Comparison of ENCODE assay signal across 22 cellular contexts in genomic region chr22:50576806-50577696, GRCh38. TPM values are rescaled to one million over a fixed set of nuclear protein-coding genes. Genes with fewer than 3 reads are reported as not detected.
DNase-seq lines count a peak whose midpoint lies in the region; ATAC-seq and TF ChIP-seq lines count a peak whose summit lies in the region.
"Had no signal": no experiment of that assay in that cellular context is flagged by ENCODE, and none has a peak within 500 bp of the region (broad histone marks: within the 10 kb centered on the region; RNA-seq: fewer than 3 reads in every experiment).

No MANE protein-coding gene starts in this region.

- peaks cover 20% of the 10 kb centered on the region for H3K4me1 Mint-ChIP-seq in activated CD4-positive, alpha-beta memory T cell treated with anti-CD3 and anti-CD28 coated beads for 36 hours (ENCODE audit: low read depth)
- H3K4me1 Mint-ChIP-seq in naive thymus-derived CD8-positive, alpha-beta T cell = peaks cover 8 to 35% (median 29%) of the 10 kb centered on the region in 4 donors

- CTCF ChIA-PET in activated CD4-positive, alpha-beta memory T cell treated with anti-CD3 and anti-CD28 coated beads for 36 hours (lab: Charles Lee) = interaction anchor here (0.9 to 1.4 kb wide), 3 partner anchors 12 to 52 kb away, joined by 3 to 4 read pairs (median 3); partner anchors contain the start of genes SCO2 and SYCE3
- CTCF ChIA-PET in A673 (lab: Charles Lee) = no interaction called here

- no TSS peak for BruUV-seq in A673 (replicated peaks; lab: Mats Ljungman, UMichigan)

- no peaks in the 10 kb centered on the region for H3K36me3 ChIP-seq in A673 (ENCODE audit: insufficient read depth, low read length, poor library complexity, severe bottlenecking)

- TF ChIP-seq CTCF in A673 (conservative IDR thresholded peaks at IDR 0.05; ENCODE audit: low read depth, low read length) = no peak

- DNase-seq in A172 (ENCODE audit: low spot score) = peak; percentile 73
- DNase-seq in Daoy (ENCODE audit: low read depth) = peak; percentile 27
- DNase-seq in activated CD4-positive, alpha-beta memory T cell treated with anti-CD3 and anti-CD28 coated beads for 36 hours = peak; percentile 20
- no peak for DNase-seq in naive thymus-derived CD8-positive, alpha-beta T cell
- no peak for DNase-seq in dermis blood vessel endothelial cell
- no peak for DNase-seq in A673 (ENCODE audit: low spot score)
- no peak for DNase-seq in mesenteric fat pad (ENCODE audit: low spot score)
- DNase-seq in anterior cingulate cortex (lab: John Stamatoyannopoulos, UW) = no peak
- DNase-seq: activated CD4-positive, alpha-beta T cell treated with anti-CD3 and anti-CD28 coated beads for 36 hours; NCI-H1105; NCI-H510A treated with DMSO at 0.1 percent for 48 hours; SIG-M5; stimulated activated CD4-positive, alpha-beta T cell treated with anti-CD3 and anti-CD28 coated beads, Interleukin-4, amount 100 ng/mL, for 1 hour had no signal

- no peak overlapping the region for H3K27ac ChIP-seq in A673 (ENCODE audit: low read depth, low read length, poor library complexity, severe bottlenecking)
- H3K27ac ChIP-seq: KMS-11 had no signal

- intact Hi-C loops in activated CD4-positive, alpha-beta memory T cell treated with anti-CD3 and anti-CD28 coated beads for 36 hours (cut with micrococcal nuclease) = loop anchor here (1.0 kb wide), 1 partner anchor 114 kb away; no protein-coding TSS in a partner anchor
- intact Hi-C loops in A673 (cut with micrococcal nuclease; ENCODE audit: unreplicated experiment) = loop anchor here (1.0 kb wide), 1 partner anchor 43 kb away; no protein-coding TSS in a partner anchor

- peaks cover 10% of the 10 kb centered on the region for H3K36me3 Mint-ChIP-seq in activated CD4-positive, alpha-beta memory T cell treated with anti-CD3 and anti-CD28 coated beads for 36 hours
- peaks cover 0 to 22% (median 4%) of the 10 kb centered on the region in 3 donors for H3K36me3 Mint-ChIP-seq in naive thymus-derived CD8-positive, alpha-beta T cell

- no peaks in the 10 kb centered on the region for H3K27me3 ChIP-seq in A673 (replicated peaks; ENCODE audit: insufficient read depth, low read depth, low read length, poor library complexity)

- no peak overlapping the region for H3K27ac Mint-ChIP-seq in activated CD4-positive, alpha-beta memory T cell treated with anti-CD3 and anti-CD28 coated beads for 36 hours
- H3K27ac Mint-ChIP-seq in naive thymus-derived CD8-positive, alpha-beta T cell = peak overlapping the region in 3 of 10 donors; percentile 24 to 72 (median 26)
- H3K27ac Mint-ChIP-seq: activated CD4-positive, alpha-beta T cell treated with anti-CD3 and anti-CD28 coated beads for 36 hours; activated naive CD4-positive, alpha-beta T cell treated with anti-CD3 and anti-CD28 coated beads for 36 hours had no signal

- no peak overlapping the region for H3K4me3 ChIP-seq in A673 (ENCODE audit: low read depth, low read length, poor library complexity, severe bottlenecking)
- H3K4me3 ChIP-seq: lung had no signal

- H3K27me3 Mint-ChIP-seq in activated CD4-positive, alpha-beta memory T cell treated with anti-CD3 and anti-CD28 coated beads for 36 hours = no peaks in the 10 kb centered on the region
- no peaks in the 10 kb centered on the region for H3K27me3 Mint-ChIP-seq in naive thymus-derived CD8-positive, alpha-beta T cell
- H3K27me3 Mint-ChIP-seq: activated CD4-positive, alpha-beta T cell treated with anti-CD3 and anti-CD28 coated beads for 36 hours had no signal

- H3K9me3 Mint-ChIP-seq in activated CD4-positive, alpha-beta memory T cell treated with anti-CD3 and anti-CD28 coated beads for 36 hours = no peaks in the 10 kb centered on the region
- H3K9me3 Mint-ChIP-seq in naive thymus-derived CD8-positive, alpha-beta T cell = no peaks in the 10 kb centered on the region
- H3K9me3 Mint-ChIP-seq: activated naive CD4-positive, alpha-beta T cell treated with anti-CD3 and anti-CD28 coated beads for 36 hours had no signal

- H3K4me3 Mint-ChIP-seq in activated CD4-positive, alpha-beta memory T cell treated with anti-CD3 and anti-CD28 coated beads for 36 hours = no peak overlapping the region
- H3K4me3 Mint-ChIP-seq in naive thymus-derived CD8-positive, alpha-beta T cell = peak overlapping the region in 7 of 10 donors; percentile 14 to 61 (median 57)
- H3K4me3 Mint-ChIP-seq: activated CD4-positive, alpha-beta T cell treated with anti-CD3 and anti-CD28 coated beads for 36 hours; activated naive CD4-positive, alpha-beta T cell treated with anti-CD3 and anti-CD28 coated beads for 36 hours had no signal

- H3K4me1 ChIP-seq in A673 (ENCODE audit: insufficient read depth, low read length, poor library complexity, severe bottlenecking) = no peaks in the 10 kb centered on the region

- POLR2A ChIA-PET in activated CD4-positive, alpha-beta memory T cell treated with anti-CD3 and anti-CD28 coated beads for 36 hours (lab: Charles Lee) = interaction anchor here (1.5 kb wide), 1 partner anchor 14 kb away, joined by 3 read pairs; the partner anchor contains the start of gene SYCE3
- POLR2A ChIA-PET in naive thymus-derived CD8-positive, alpha-beta T cell (lab: Charles Lee) = interaction anchor here (0.7 to 3.2 kb wide), 5 partner anchors 8 to 43 kb away, joined by 4 to 26 read pairs (median 5); no protein-coding TSS in a partner anchor
- POLR2A ChIA-PET in A673 (lab: Charles Lee; ENCODE audit: low non-redundant PET) = no interaction called here

- H3K9me3 ChIP-seq in A673 (ENCODE audit: low read depth, low read length, poor library complexity, severe bottlenecking) = no peaks in the 10 kb centered on the region

- no peak for ATAC-seq in naive thymus-derived CD8-positive, alpha-beta T cell
- ATAC-seq: activated CD4-positive, alpha-beta T cell treated with anti-CD3 and anti-CD28 coated beads for 36 hours had no signal

RNA-seq across cellular contexts. Expression of gene CPT1B, which starts 1.2 kb away (rescaled TPM):
- total RNA-seq in A172 (2014; rRNA removed; shearing (Covaris generic)) = 6.4 and 13.8 TPM in 2 replicates
- total RNA-seq in Daoy (2014; rRNA removed; shearing (Covaris generic)) = 6.1 and 7.9 TPM in 2 replicates
- total RNA-seq in activated CD4-positive, alpha-beta memory T cell treated with anti-CD3 and anti-CD28 coated beads for 36 hours = 10 to 100 TPM; 33.3 to 36.9 TPM
- total RNA-seq in naive thymus-derived CD8-positive, alpha-beta T cell = 10 to 100 TPM; 94.7 to 97.5 TPM
- 1 to 10 TPM in 1 of 3 donors, under 1 TPM in 1, not detected in 1; 0.23 to 1.3 TPM for polyA plus RNA-seq in naive thymus-derived CD8-positive, alpha-beta T cell
- total RNA-seq in dermis blood vessel endothelial cell = 7.5 and 16.3 TPM in 2 replicates
- 19.2 and 28.3 TPM in 2 replicates for total RNA-seq in A673 (2021)
- 10.4 TPM for total RNA-seq in mesenteric fat pad

RNA-seq across cellular contexts. Expression of gene CHKB, which starts 5.6 kb away (rescaled TPM):
- 27.9 and 30.7 TPM in 2 replicates for total RNA-seq in A172 (2014; rRNA removed; shearing (Covaris generic))
- total RNA-seq in Daoy (2014; rRNA removed; shearing (Covaris generic)) = 18.3 and 26.2 TPM in 2 replicates
- 10 to 100 TPM; 76.2 to 76.3 TPM for total RNA-seq in activated CD4-positive, alpha-beta memory T cell treated with anti-CD3 and anti-CD28 coated beads for 36 hours
- 100 to 1,000 TPM; 205 to 215 TPM for total RNA-seq in naive thymus-derived CD8-positive, alpha-beta T cell
- polyA plus RNA-seq in naive thymus-derived CD8-positive, alpha-beta T cell = 10 to 100 TPM; 23.0 to 26.9 (median 25.1) TPM
- total RNA-seq in dermis blood vessel endothelial cell = 34.9 and 50.4 TPM in 2 replicates
- 47.6 and 51.4 TPM in 2 replicates for total RNA-seq in A673 (2021)
- total RNA-seq in mesenteric fat pad = 47.6 TPM

RNA-seq across cellular contexts. Expression of gene SYCE3, which starts 14.3 kb away (rescaled TPM):
- 2.5 TPM in 1 of 2 replicates, not detected in the other for total RNA-seq in A172 (2014; rRNA removed; shearing (Covaris generic))
- 0.51 TPM in 1 of 2 replicates, not detected in the other for total RNA-seq in Daoy (2014; rRNA removed; shearing (Covaris generic))
- 1 to 10 TPM in 1 of 2 experiments, under 1 TPM in 1; 0.87 to 1.0 TPM for total RNA-seq in activated CD4-positive, alpha-beta memory T cell treated with anti-CD3 and anti-CD28 coated beads for 36 hours
- not detected for total RNA-seq in naive thymus-derived CD8-positive, alpha-beta T cell
- polyA plus RNA-seq in naive thymus-derived CD8-positive, alpha-beta T cell = not detected
- not detected in 2 replicates for total RNA-seq in dermis blood vessel endothelial cell
- total RNA-seq in A673 (2021) = not detected in 2 replicates
- not detected for total RNA-seq in mesenteric fat pad
- total RNA-seq: dermis microvascular lymphatic vessel endothelial cell; lung; myocyte; T-helper 2 cell treated with Interferon-gamma antibody and Interleukin-4, amounts not matched to agents 100 ng/mL and 5 ng/mL, for 36 hours; temporal lobe had no signal

RNA-seq across cellular contexts. Expression of gene MAPK8IP2, which starts 23.5 kb away (rescaled TPM):
- 7.9 and 10.8 TPM in 2 replicates for total RNA-seq in A172 (2014; rRNA removed; shearing (Covaris generic))
- 3.7 and 4.4 TPM in 2 replicates for total RNA-seq in Daoy (2014; rRNA removed; shearing (Covaris generic))
- total RNA-seq in activated CD4-positive, alpha-beta memory T cell treated with anti-CD3 and anti-CD28 coated beads for 36 hours = under 1 TPM; 0.10 to 0.19 TPM
- under 1 TPM; 0.22 to 0.62 TPM for total RNA-seq in naive thymus-derived CD8-positive, alpha-beta T cell
- not detected for polyA plus RNA-seq in naive thymus-derived CD8-positive, alpha-beta T cell
- 0.34 and 0.51 TPM in 2 replicates for total RNA-seq in dermis blood vessel endothelial cell
- 7.8 and 11.5 TPM in 2 replicates for total RNA-seq in A673 (2021)
- 0.58 TPM for total RNA-seq in mesenteric fat pad

RNA-seq across cellular contexts. Expression of gene KLHDC7B, which starts 31.4 kb away (rescaled TPM):
- 0.17 TPM in 1 of 2 replicates, not detected in the other for total RNA-seq in A172 (2014; rRNA removed; shearing (Covaris generic))
- total RNA-seq in Daoy (2014; rRNA removed; shearing (Covaris generic)) = 0.06 TPM in 1 of 2 replicates, not detected in the other
- 1 to 10 TPM; 6.9 to 7.7 TPM for total RNA-seq in activated CD4-positive, alpha-beta memory T cell treated with anti-CD3 and anti-CD28 coated beads for 36 hours
- total RNA-seq in naive thymus-derived CD8-positive, alpha-beta T cell = 1 to 10 TPM; 5.7 to 6.2 TPM
- 1 to 10 TPM; 5.3 to 7.9 (median 6.5) TPM for polyA plus RNA-seq in naive thymus-derived CD8-positive, alpha-beta T cell
- not detected in 2 replicates for total RNA-seq in dermis blood vessel endothelial cell
- 1.4 and 1.6 TPM in 2 replicates for total RNA-seq in A673 (2021)
- total RNA-seq in mesenteric fat pad = 0.10 TPM
- total RNA-seq: dermis microvascular lymphatic vessel endothelial cell, epithelial cell of proximal tubule, glomerular endothelial cell, myocyte, temporal lobe had no signal

Comparison
In these comparisons a context has a peak if more than half of its experiments do, and no peak if none do; other contexts are left out.
1. DNase-seq: peak in A172 (single experiment), Daoy (single experiment) and activated CD4-positive, alpha-beta memory T cell treated with anti-CD3 and anti-CD28 coated beads for 36 hours (single experiment); none in naive thymus-derived CD8-positive, alpha-beta T cell (0 of 10), dermis blood vessel endothelial cell (single experiment), A673 (single experiment), mesenteric fat pad (single experiment) and anterior cingulate cortex (0 of 58).